In the genomic region with DNA sequence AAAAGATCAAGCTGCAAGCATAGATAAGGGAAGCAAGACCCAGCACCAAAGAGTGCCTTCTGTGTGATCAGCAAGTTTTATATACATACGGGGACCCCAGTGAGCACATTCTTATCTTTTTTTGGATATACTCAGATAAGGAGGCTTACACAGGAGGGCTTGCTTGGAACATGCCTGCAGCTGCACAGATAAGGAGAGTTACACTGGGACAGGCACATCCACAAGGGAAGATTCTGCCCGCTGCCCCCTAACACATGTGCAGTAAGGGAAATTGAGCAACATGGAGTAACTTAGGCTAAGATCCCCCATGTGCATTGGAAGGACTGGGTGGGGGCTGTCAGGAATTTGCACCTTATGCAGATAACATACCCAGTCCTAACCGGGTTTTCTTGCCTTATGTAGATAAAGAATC, we compare ENCODE assay signal across 1 cellular context.
TF ChIP-seq lines count a peak whose summit lies in the region.

No MANE protein-coding gene starts in this region.

TF ChIP-seq in K562, 482 proteins besides CTCF, POLR2A, EP300 and RAD21 (continued from another document):
- no peak for TF ChIP-seq EWSR1 (IDR thresholded peaks at IDR 0.05; ENCODE audit: borderline replicate concordance, low read depth, partially characterized antibody)
- TF ChIP-seq, protein P1, sequence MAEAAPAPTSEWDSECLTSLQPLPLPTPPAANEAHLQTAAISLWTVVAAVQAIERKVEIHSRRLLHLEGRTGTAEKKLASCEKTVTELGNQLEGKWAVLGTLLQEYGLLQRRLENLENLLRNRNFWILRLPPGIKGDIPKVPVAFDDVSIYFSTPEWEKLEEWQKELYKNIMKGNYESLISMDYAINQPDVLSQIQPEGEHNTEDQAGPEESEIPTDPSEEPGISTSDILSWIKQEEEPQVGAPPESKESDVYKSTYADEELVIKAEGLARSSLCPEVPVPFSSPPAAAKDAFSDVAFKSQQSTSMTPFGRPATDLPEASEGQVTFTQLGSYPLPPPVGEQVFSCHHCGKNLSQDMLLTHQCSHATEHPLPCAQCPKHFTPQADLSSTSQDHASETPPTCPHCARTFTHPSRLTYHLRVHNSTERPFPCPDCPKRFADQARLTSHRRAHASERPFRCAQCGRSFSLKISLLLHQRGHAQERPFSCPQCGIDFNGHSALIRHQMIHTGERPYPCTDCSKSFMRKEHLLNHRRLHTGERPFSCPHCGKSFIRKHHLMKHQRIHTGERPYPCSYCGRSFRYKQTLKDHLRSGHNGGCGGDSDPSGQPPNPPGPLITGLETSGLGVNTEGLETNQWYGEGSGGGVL (CRISPR knock-in tag; IDR thresholded peaks at IDR 0.05), result peak; percentile 72; the same call in 1 of the 2 replicates
- TF ChIP-seq BDP1 (IDR thresholded peaks at IDR 0.05; ENCODE audit: insufficient read depth, insufficient read length), result no peak
- no peak for TF ChIP-seq SMAD1 (IDR thresholded peaks at IDR 0.05; ENCODE audit: low read depth, low read length, partially characterized antibody)
- TF ChIP-seq, protein P2, sequence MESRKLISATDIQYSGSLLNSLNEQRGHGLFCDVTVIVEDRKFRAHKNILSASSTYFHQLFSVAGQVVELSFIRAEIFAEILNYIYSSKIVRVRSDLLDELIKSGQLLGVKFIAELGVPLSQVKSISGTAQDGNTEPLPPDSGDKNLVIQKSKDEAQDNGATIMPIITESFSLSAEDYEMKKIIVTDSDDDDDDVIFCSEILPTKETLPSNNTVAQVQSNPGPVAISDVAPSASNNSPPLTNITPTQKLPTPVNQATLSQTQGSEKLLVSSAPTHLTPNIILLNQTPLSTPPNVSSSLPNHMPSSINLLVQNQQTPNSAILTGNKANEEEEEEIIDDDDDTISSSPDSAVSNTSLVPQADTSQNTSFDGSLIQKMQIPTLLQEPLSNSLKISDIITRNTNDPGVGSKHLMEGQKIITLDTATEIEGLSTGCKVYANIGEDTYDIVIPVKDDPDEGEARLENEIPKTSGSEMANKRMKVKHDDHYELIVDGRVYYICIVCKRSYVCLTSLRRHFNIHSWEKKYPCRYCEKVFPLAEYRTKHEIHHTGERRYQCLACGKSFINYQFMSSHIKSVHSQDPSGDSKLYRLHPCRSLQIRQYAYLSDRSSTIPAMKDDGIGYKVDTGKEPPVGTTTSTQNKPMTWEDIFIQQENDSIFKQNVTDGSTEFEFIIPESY (CRISPR knock-in tag; IDR thresholded peaks at IDR 0.05), result no peak
- TF ChIP-seq, protein P3, sequence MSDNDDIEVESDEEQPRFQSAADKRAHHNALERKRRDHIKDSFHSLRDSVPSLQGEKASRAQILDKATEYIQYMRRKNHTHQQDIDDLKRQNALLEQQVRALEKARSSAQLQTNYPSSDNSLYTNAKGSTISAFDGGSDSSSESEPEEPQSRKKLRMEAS (CRISPR knock-in tag; IDR thresholded peaks at IDR 0.05), result no peak
- TF ChIP-seq RBM25 (IDR thresholded peaks at IDR 0.05; ENCODE audit: low read depth, low read length, severe bottlenecking), result no peak
- peak; percentile 84; the same call in 1 of the 2 replicates for TF ChIP-seq ESRRB (CRISPR knock-in tag; IDR thresholded peaks at IDR 0.05; ENCODE audit: borderline replicate concordance)
- no peak for TF ChIP-seq NFRKB (IDR thresholded peaks at IDR 0.05; ENCODE audit: low read depth)
- TF ChIP-seq, protein P4, sequence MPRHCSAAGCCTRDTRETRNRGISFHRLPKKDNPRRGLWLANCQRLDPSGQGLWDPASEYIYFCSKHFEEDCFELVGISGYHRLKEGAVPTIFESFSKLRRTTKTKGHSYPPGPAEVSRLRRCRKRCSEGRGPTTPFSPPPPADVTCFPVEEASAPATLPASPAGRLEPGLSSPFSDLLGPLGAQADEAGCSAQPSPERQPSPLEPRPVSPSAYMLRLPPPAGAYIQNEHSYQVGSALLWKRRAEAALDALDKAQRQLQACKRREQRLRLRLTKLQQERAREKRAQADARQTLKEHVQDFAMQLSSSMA (CRISPR knock-in tag; IDR thresholded peaks at IDR 0.05), result 0 out of 2 replicates have a peak, but pooled peaks have one; percentile 52
- no peak for TF ChIP-seq TAF15 (IDR thresholded peaks at IDR 0.05; ENCODE audit: low read depth, low read length)
- TF ChIP-seq, protein P5, sequence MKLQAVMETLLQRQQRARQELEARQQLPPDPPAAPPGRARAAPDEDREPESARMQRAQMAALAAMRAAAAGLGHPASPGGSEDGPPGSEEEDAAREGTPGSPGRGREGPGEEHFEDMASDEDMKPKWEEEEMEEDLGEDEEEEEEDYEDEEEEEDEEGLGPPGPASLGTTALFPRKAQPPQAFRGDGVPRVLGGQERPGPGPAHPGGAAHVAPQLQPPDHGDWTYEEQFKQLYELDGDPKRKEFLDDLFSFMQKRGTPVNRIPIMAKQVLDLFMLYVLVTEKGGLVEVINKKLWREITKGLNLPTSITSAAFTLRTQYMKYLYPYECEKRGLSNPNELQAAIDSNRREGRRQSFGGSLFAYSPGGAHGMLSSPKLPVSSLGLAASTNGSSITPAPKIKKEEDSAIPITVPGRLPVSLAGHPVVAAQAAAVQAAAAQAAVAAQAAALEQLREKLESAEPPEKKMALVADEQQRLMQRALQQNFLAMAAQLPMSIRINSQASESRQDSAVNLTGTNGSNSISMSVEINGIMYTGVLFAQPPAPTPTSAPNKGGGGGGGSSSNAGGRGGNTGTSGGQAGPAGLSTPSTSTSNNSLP (IDR thresholded peaks at IDR 0.05; ENCODE audit: borderline replicate concordance, low read depth, low read length), result peak; percentile 65
